ENCODE assay signal across 1 cellular context in the genomic region with DNA sequence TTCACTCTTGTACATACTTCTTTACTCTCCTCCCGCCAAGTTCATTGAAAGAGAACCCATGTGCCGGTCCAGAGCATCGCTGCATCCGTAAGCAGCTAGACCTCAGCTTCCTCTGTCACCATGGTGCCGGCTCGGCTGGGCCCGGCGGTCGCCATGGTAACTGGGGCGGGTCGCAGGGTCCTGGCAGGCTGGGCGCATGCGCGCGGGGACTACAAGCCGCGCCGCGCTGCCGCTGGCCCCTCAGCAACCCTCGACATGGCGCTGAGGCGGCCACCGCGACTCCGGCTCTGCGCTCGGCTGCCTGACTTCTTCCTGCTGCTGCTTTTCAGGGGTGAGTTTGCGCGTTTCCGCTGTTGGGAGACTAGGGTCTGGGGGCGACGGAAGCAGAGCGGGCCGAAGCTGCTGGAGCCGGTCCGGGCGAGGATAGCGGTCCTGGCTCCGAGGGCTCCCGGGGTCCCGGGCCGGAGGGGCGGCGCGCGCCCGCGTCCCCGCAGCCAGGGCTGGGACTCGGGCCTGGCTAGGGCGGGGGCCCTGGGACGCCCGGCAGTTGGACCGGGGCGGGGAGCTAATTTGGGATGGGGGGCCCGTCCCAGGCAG.
TF ChIP-seq lines count a peak whose summit lies in the region.

TSS of gene JAM3 (plus strand) at position 244 of the 597 bp plus-strand sequence. CDS start at position 256, 12 bp downstream.

TF ChIP-seq in HepG2, 621 proteins besides CTCF, POLR2A, EP300 and RAD21 (continued from another document and continues in another):
- TF ChIP-seq BATF2 (CRISPR knock-in tag; IDR thresholded peaks at IDR 0.05) (no peak), ZNF256 (CRISPR knock-in tag; conservative IDR thresholded peaks at IDR 0.05) (no peak), HES4 (CRISPR knock-in tag; IDR thresholded peaks at IDR 0.05; ENCODE audit: borderline replicate concordance) (no peak), TBL1XR1 (IDR thresholded peaks at IDR 0.05; ENCODE audit: borderline replicate concordance, low read length, partially characterized antibody) (no peak), ERF (CRISPR knock-in tag; IDR thresholded peaks at IDR 0.05) (no peak), MBD4 (IDR thresholded peaks at IDR 0.05; ENCODE audit: borderline replicate concordance, low read length) (no peak), SIX1 (CRISPR knock-in tag; IDR thresholded peaks at IDR 0.05; ENCODE audit: borderline replicate concordance) (no peak), HDAC1 (CRISPR knock-in tag; IDR thresholded peaks at IDR 0.05) (peak; percentile 30; the same call in 1 of the 2 replicates), RCOR2 (CRISPR knock-in tag; IDR thresholded peaks at IDR 0.05) (no peak), SP140L (CRISPR knock-in tag; IDR thresholded peaks at IDR 0.05; ENCODE audit: borderline replicate concordance) (no peak), ZMAT3 (CRISPR knock-in tag; conservative IDR thresholded peaks at IDR 0.05) (no peak), ZNF883 (CRISPR knock-in tag; IDR thresholded peaks at IDR 0.05; ENCODE audit: not compliant biosample characterization) (peak; percentile 24), SNAI1 (CRISPR knock-in tag; IDR thresholded peaks at IDR 0.05; ENCODE audit: borderline replicate concordance) (no peak), ZNF550 (CRISPR knock-in tag; IDR thresholded peaks at IDR 0.05; ENCODE audit: borderline replicate concordance) (no peak), PAWR (CRISPR knock-in tag; IDR thresholded peaks at IDR 0.05; ENCODE audit: borderline replicate concordance) (no peak), SIN3A (IDR thresholded peaks at IDR 0.05; ENCODE audit: borderline replicate concordance, low read depth, low read length) (no peak), ZFX (CRISPR knock-in tag; IDR thresholded peaks at IDR 0.05; ENCODE audit: low read depth) (0 out of 2 replicates have a peak, but pooled peaks have one; percentile 28), RFX3 (CRISPR knock-in tag; IDR thresholded peaks at IDR 0.05) (peak; percentile 95), ATF2 (CRISPR knock-in tag; IDR thresholded peaks at IDR 0.05) (no peak), ZNF333 (CRISPR knock-in tag; IDR thresholded peaks at IDR 0.05; ENCODE audit: borderline replicate concordance) (no peak), NFE2L1 (CRISPR knock-in tag; IDR thresholded peaks at IDR 0.05; ENCODE audit: borderline replicate concordance) (no peak), CBX5 (CRISPR knock-in tag; IDR thresholded peaks at IDR 0.05; ENCODE audit: borderline replicate concordance) (no peak), NR2F2 (IDR thresholded peaks at IDR 0.05; ENCODE audit: borderline replicate concordance, low read depth) (no peak), IKZF5 (CRISPR knock-in tag; IDR thresholded peaks at IDR 0.05) (no peak), ZKSCAN5 (CRISPR knock-in tag; IDR thresholded peaks at IDR 0.05) (no peak), ZNF782 (CRISPR knock-in tag; IDR thresholded peaks at IDR 0.05; ENCODE audit: borderline replicate concordance) (no peak), ZNF207 (IDR thresholded peaks at IDR 0.05; ENCODE audit: borderline replicate concordance) (no peak), SAP130 (CRISPR knock-in tag; IDR thresholded peaks at IDR 0.05; ENCODE audit: low read depth) (peak; percentile 20; the same call in 1 of the 2 replicates), SMAD1 (CRISPR knock-in tag; IDR thresholded peaks at IDR 0.05; ENCODE audit: borderline replicate concordance, low read depth) (no peak), ZNF83 (CRISPR knock-in tag; IDR thresholded peaks at IDR 0.05; ENCODE audit: borderline replicate concordance) (no peak), HNF4G (IDR thresholded peaks at IDR 0.05; ENCODE audit: borderline replicate concordance, low read depth, low read length) (no peak), HNF4G (CRISPR knock-in tag; IDR thresholded peaks at IDR 0.05; ENCODE audit: borderline replicate concordance, low read depth) (no peak), GABPB1 (CRISPR knock-in tag; IDR thresholded peaks at IDR 0.05) (peak; percentile 48; the same call in 1 of the 2 replicates), POGZ (CRISPR knock-in tag; IDR thresholded peaks at IDR 0.05) (no peak), RFXAP (CRISPR knock-in tag; IDR thresholded peaks at IDR 0.05; ENCODE audit: borderline replicate concordance) (no peak), GABPA (IDR thresholded peaks at IDR 0.05; ENCODE audit: low read depth, low read length) (no peak), GABPA (CRISPR knock-in tag; IDR thresholded peaks at IDR 0.05; ENCODE audit: low read depth) (no peak), MAFK (conservative IDR thresholded peaks at IDR 0.05 in 1 of 2, IDR thresholded peaks at IDR 0.05 in 1 of 2; ENCODE audit: low read length in 2 of 2) (no peak), KMT2B (CRISPR knock-in tag; IDR thresholded peaks at IDR 0.05) (no peak)
- TF ChIP-seq, protein P1, sequence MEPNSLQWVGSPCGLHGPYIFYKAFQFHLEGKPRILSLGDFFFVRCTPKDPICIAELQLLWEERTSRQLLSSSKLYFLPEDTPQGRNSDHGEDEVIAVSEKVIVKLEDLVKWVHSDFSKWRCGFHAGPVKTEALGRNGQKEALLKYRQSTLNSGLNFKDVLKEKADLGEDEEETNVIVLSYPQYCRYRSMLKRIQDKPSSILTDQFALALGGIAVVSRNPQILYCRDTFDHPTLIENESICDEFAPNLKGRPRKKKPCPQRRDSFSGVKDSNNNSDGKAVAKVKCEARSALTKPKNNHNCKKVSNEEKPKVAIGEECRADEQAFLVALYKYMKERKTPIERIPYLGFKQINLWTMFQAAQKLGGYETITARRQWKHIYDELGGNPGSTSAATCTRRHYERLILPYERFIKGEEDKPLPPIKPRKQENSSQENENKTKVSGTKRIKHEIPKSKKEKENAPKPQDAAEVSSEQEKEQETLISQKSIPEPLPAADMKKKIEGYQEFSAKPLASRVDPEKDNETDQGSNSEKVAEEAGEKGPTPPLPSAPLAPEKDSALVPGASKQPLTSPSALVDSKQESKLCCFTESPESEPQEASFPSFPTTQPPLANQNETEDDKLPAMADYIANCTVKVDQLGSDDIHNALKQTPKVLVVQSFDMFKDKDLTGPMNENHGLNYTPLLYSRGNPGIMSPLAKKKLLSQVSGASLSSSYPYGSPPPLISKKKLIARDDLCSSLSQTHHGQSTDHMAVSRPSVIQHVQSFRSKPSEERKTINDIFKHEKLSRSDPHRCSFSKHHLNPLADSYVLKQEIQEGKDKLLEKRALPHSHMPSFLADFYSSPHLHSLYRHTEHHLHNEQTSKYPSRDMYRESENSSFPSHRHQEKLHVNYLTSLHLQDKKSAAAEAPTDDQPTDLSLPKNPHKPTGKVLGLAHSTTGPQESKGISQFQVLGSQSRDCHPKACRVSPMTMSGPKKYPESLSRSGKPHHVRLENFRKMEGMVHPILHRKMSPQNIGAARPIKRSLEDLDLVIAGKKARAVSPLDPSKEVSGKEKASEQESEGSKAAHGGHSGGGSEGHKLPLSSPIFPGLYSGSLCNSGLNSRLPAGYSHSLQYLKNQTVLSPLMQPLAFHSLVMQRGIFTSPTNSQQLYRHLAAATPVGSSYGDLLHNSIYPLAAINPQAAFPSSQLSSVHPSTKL (CRISPR knock-in tag; IDR thresholded peaks at IDR 0.05), result no peak; the same call in 1 of the 2 replicates
- TF ChIP-seq, protein P2, sequence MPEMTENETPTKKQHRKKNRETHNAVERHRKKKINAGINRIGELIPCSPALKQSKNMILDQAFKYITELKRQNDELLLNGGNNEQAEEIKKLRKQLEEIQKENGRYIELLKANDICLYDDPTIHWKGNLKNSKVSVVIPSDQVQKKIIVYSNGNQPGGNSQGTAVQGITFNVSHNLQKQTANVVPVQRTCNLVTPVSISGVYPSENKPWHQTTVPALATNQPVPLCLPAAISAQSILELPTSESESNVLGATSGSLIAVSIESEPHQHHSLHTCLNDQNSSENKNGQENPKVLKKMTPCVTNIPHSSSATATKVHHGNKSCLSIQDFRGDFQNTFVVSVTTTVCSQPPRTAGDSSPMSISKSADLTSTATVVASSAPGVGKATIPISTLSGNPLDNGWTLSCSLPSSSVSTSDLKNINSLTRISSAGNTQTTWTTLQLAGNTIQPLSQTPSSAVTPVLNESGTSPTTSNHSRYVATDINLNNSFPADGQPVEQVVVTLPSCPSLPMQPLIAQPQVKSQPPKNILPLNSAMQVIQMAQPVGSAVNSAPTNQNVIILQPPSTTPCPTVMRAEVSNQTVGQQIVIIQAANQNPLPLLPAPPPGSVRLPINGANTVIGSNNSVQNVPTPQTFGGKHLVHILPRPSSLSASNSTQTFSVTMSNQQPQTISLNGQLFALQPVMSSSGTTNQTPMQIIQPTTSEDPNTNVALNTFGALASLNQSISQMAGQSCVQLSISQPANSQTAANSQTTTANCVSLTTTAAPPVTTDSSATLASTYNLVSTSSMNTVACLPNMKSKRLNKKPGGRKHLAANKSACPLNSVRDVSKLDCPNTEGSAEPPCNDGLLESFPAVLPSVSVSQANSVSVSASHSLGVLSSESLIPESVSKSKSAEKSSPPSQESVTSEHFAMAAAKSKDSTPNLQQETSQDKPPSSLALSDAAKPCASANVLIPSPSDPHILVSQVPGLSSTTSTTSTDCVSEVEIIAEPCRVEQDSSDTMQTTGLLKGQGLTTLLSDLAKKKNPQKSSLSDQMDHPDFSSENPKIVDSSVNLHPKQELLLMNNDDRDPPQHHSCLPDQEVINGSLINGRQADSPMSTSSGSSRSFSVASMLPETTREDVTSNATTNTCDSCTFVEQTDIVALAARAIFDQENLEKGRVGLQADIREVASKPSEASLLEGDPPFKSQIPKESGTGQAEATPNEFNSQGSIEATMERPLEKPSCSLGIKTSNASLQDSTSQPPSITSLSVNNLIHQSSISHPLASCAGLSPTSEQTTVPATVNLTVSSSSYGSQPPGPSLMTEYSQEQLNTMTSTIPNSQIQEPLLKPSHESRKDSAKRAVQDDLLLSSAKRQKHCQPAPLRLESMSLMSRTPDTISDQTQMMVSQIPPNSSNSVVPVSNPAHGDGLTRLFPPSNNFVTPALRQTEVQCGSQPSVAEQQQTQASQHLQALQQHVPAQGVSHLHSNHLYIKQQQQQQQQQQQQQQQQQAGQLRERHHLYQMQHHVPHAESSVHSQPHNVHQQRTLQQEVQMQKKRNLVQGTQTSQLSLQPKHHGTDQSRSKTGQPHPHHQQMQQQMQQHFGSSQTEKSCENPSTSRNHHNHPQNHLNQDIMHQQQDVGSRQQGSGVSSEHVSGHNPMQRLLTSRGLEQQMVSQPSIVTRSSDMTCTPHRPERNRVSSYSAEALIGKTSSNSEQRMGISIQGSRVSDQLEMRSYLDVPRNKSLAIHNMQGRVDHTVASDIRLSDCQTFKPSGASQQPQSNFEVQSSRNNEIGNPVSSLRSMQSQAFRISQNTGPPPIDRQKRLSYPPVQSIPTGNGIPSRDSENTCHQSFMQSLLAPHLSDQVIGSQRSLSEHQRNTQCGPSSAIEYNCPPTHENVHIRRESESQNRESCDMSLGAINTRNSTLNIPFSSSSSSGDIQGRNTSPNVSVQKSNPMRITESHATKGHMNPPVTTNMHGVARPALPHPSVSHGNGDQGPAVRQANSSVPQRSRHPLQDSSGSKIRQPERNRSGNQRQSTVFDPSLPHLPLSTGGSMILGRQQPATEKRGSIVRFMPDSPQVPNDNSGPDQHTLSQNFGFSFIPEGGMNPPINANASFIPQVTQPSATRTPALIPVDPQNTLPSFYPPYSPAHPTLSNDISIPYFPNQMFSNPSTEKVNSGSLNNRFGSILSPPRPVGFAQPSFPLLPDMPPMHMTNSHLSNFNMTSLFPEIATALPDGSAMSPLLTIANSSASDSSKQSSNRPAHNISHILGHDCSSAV (CRISPR knock-in tag; IDR thresholded peaks at IDR 0.05; ENCODE audit: borderline replicate concordance), result no peak
- TF ChIP-seq, protein P3, sequence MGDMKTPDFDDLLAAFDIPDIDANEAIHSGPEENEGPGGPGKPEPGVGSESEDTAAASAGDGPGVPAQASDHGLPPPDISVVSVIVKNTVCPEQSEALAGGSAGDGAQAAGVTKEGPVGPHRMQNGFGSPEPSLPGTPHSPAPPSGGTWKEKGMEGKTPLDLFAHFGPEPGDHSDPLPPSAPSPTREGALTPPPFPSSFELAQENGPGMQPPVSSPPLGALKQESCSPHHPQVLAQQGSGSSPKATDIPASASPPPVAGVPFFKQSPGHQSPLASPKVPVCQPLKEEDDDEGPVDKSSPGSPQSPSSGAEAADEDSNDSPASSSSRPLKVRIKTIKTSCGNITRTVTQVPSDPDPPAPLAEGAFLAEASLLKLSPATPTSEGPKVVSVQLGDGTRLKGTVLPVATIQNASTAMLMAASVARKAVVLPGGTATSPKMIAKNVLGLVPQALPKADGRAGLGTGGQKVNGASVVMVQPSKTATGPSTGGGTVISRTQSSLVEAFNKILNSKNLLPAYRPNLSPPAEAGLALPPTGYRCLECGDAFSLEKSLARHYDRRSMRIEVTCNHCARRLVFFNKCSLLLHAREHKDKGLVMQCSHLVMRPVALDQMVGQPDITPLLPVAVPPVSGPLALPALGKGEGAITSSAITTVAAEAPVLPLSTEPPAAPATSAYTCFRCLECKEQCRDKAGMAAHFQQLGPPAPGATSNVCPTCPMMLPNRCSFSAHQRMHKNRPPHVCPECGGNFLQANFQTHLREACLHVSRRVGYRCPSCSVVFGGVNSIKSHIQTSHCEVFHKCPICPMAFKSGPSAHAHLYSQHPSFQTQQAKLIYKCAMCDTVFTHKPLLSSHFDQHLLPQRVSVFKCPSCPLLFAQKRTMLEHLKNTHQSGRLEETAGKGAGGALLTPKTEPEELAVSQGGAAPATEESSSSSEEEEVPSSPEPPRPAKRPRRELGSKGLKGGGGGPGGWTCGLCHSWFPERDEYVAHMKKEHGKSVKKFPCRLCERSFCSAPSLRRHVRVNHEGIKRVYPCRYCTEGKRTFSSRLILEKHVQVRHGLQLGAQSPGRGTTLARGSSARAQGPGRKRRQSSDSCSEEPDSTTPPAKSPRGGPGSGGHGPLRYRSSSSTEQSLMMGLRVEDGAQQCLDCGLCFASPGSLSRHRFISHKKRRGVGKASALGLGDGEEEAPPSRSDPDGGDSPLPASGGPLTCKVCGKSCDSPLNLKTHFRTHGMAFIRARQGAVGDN (CRISPR knock-in tag; IDR thresholded peaks at IDR 0.05), result peak; percentile 70
